ENCODE assay signal across 19 cellular contexts in the genomic region with DNA sequence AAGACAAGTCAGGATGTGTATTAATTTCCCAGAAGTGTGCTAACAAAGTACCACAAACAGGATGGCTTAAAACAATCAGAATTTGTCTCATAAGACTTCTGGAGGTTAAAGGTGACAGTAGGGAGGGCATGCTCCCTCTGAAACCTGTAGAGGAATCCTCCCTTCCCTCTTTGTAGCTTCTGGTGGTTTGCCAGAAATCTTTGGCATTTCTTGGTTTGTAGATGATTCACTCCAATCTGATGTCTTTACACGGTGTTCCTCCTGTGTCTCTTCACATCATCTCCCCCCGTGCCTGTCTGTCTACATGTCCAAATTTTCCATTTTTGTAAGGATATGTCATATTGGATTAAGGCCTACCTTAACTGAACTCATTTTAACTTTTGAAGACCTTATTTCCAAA.
DNase-seq lines count a peak whose midpoint lies in the region; ATAC-seq and TF ChIP-seq lines count a peak whose summit lies in the region.
"Had no signal": no experiment of that assay in that cellular context is flagged by ENCODE, and none has a peak within 500 bp of the region (broad histone marks: within the 10 kb centered on the region; RNA-seq: fewer than 3 reads in every experiment).

No MANE protein-coding gene starts in this region.

- H3K9ac ChIP-seq in GM23248: no peak overlapping the region
- H3K9ac ChIP-seq in trophoblast cell (ENCODE audit: low read length): no peak overlapping the region

- H4K20me1 ChIP-seq in GM23248 (ENCODE audit: insufficient read depth): no peaks in the 10 kb centered on the region

- H3K18ac ChIP-seq in trophoblast cell (ENCODE audit: low read length): no peak overlapping the region

- no peak for TF ChIP-seq CTCF in epithelial cell of esophagus (IDR thresholded peaks at IDR 0.05; ENCODE audit: insufficient read depth, low read depth, low read length, missing control alignments)
- TF ChIP-seq CTCF in WTC11 (IDR thresholded peaks at IDR 0.05): no peak
- TF ChIP-seq CTCF in lower lobe of right lung (IDR thresholded peaks at IDR 0.05): no peak

- H3K23ac ChIP-seq in trophoblast cell (ENCODE audit: low read length): no peak overlapping the region

- ATAC-seq in WTC11: no peak
- no peak for ATAC-seq in lower lobe of right lung
- ATAC-seq: gastrocnemius medialis; HCT116; stimulated activated naive CD8-positive, alpha-beta T cell treated with anti-CD3 and anti-CD28 coated beads, Interleukin-15, Interleukin-2, amounts not matched to agents 100 U/mL and 50 U/mL, for 24 hours had no signal

- no peaks in the 10 kb centered on the region for H3F3A ChIP-seq in GM23248 (ENCODE audit: insufficient read depth)

- H3K14ac ChIP-seq in trophoblast cell (ENCODE audit: low read length): no peak overlapping the region

- no peaks in the 10 kb centered on the region for H3K79me1 ChIP-seq in trophoblast cell (ENCODE audit: low read length)

- in situ Hi-C loops in GM23248 (cut with MboI) (no loop called here), G401 (cut with HindIII; ENCODE audit: low sequenced_read_pairs) (no loop called here)

- no peak overlapping the region for H4K8ac ChIP-seq in trophoblast cell (ENCODE audit: low read depth, low read length)

- H3K4me3 Mint-ChIP-seq in WTC11: no peak overlapping the region
- H3K4me3 Mint-ChIP-seq: T-helper 2 cell treated with Interferon-gamma antibody and Interleukin-4, amounts not matched to agents 5 μg/mL and 100 μg/mL, for 36 hours had no signal

- no peaks in the 10 kb centered on the region; the same call in 1 of the 2 replicates for H3K27me3 Mint-ChIP-seq in WTC11 (ENCODE audit: low read depth)

- H3K4ac ChIP-seq in trophoblast cell (ENCODE audit: low read depth, low read length): no peak overlapping the region

- intact Hi-C loops in lower lobe of right lung (cut with DNase I): no loop called here

- 46 to 60% methylated on average over 2 of the region's 2 CpGs for WGBS in GM23248 (ENCODE audit: low coverage in 1 of 2, low lambda C conversion rate in 2 of 2, missing lambda C conversion rate in 2 of 2), 2 experiments
- WGBS in trophoblast cell (ENCODE audit: extremely low coverage, insufficient coverage, insufficient read length): no CpG with 5 or more reads among the region's 2 CpGs

- no peak overlapping the region for H3K4me3 ChIP-seq in GM23248
- H3K4me3 ChIP-seq in epithelial cell of esophagus (ENCODE audit: low read length): no peak overlapping the region
- no peak overlapping the region for H3K4me3 ChIP-seq in trophoblast cell (ENCODE audit: low read depth, low read length)
- no peak overlapping the region for H3K4me3 ChIP-seq in lower lobe of right lung
- H3K4me3 ChIP-seq: gastrocnemius medialis, PC-9, thyroid gland had no signal

- H3K4me1 ChIP-seq in GM23248 (ENCODE audit: insufficient read depth): no peaks in the 10 kb centered on the region
- H3K4me1 ChIP-seq in trophoblast cell (ENCODE audit: control insufficient read depth in 1 of 2, insufficient read depth in 2 of 2, low read length in 2 of 2): peaks cover 0 to 4% of the 10 kb centered on the region in 2 experiments
- no peaks in the 10 kb centered on the region for H3K4me1 ChIP-seq in lower lobe of right lung
- H3K4me1 ChIP-seq: gastrocnemius medialis, thyroid gland had no signal

- H3K4me1 Mint-ChIP-seq in WTC11: peaks cover 7% of the 10 kb centered on the region

- H3K36me3 ChIP-seq in GM23248 (ENCODE audit: low read depth): no peaks in the 10 kb centered on the region
- no peaks in the 10 kb centered on the region for H3K36me3 ChIP-seq in trophoblast cell (ENCODE audit: control insufficient read depth in 1 of 2, insufficient read depth in 2 of 2, low read length in 2 of 2)
- H3K36me3 ChIP-seq in lower lobe of right lung: no peaks in the 10 kb centered on the region
- H3K36me3 ChIP-seq: gastrocnemius medialis, thyroid gland had no signal

- H4K91ac ChIP-seq in trophoblast cell (ENCODE audit: low read depth, low read length): no peak overlapping the region

- no peaks in the 10 kb centered on the region for H3K9me2 ChIP-seq in GM23248 (ENCODE audit: insufficient read depth)

- POLR2A ChIA-PET in WTC11 (lab: Charles Lee): no interaction called here

- H3K9me3 Mint-ChIP-seq in WTC11: peaks cover 5% of the 10 kb centered on the region; the same call in 1 of the 2 replicates
- H3K9me3 Mint-ChIP-seq: T-helper 2 cell treated with Interferon-gamma antibody and Interleukin-4, amounts not matched to agents 5 μg/mL and 100 μg/mL, for 36 hours had no signal

- H3K4me2 ChIP-seq in GM23248 (ENCODE audit: unreplicated experiment): no peak overlapping the region
- H3K4me2 ChIP-seq in trophoblast cell (ENCODE audit: low read length): no peak overlapping the region
- H3K4me2 ChIP-seq: PC-9 had no signal

- no peaks in the 10 kb centered on the region for H3K9me3 ChIP-seq in GM23248 (ENCODE audit: low read depth)
- H3K9me3 ChIP-seq in trophoblast cell (ENCODE audit: insufficient read depth, low read depth, low read length): no peaks in the 10 kb centered on the region
- H3K9me3 ChIP-seq in lower lobe of right lung: no peaks in the 10 kb centered on the region
- H3K9me3 ChIP-seq: gastrocnemius medialis, thyroid gland had no signal

- no peak overlapping the region for H3K27ac Mint-ChIP-seq in WTC11
- H3K27ac Mint-ChIP-seq: T-helper 2 cell treated with Interferon-gamma antibody and Interleukin-4, amounts not matched to agents 5 μg/mL and 100 μg/mL, for 36 hours had no signal

- no peak overlapping the region for H4K12ac ChIP-seq in trophoblast cell (ENCODE audit: low read depth, low read length)

- H3K27me3 ChIP-seq in GM23248 (replicated peaks; ENCODE audit: insufficient read depth): no peaks in the 10 kb centered on the region
- no peaks in the 10 kb centered on the region for H3K27me3 ChIP-seq in trophoblast cell (ENCODE audit: insufficient read depth, low read length)
- H3K27me3 ChIP-seq in lower lobe of right lung (ENCODE audit: low read depth): no peaks in the 10 kb centered on the region
- H3K27me3 ChIP-seq: gastrocnemius medialis, thyroid gland had no signal

- no peak overlapping the region for H2AK5ac ChIP-seq in trophoblast cell (ENCODE audit: low read length)

- H2AFZ ChIP-seq in GM23248: no peak overlapping the region
- no peak overlapping the region for H2AFZ ChIP-seq in trophoblast cell (ENCODE audit: insufficient read depth, low read length, poor library complexity)
- H2AFZ ChIP-seq: PC-9 had no signal

- CTCF ChIA-PET in WTC11 (lab: Charles Lee): no interaction called here

- no peak overlapping the region for H2BK120ac ChIP-seq in trophoblast cell (ENCODE audit: insufficient read depth, low read length, poor library complexity)

- H2BK12ac ChIP-seq in trophoblast cell (ENCODE audit: low read length): no peak overlapping the region

- peak; percentile 1 for DNase-seq in GM23248
- peak; percentile 71 for DNase-seq in NCI-H226
- DNase-seq in epithelial cell of esophagus (ENCODE audit: low read depth): peak; percentile 30
- DNase-seq in trophoblast cell: peak; percentile 51 to 70
- no peak for DNase-seq in WTC11 (ENCODE audit: low spot score)
- DNase-seq in G401 (ENCODE audit: low spot score): no peak
- no peak for DNase-seq in lower lobe of right lung
- DNase-seq: activated CD4-positive, alpha-beta T cell treated with anti-CD3 and anti-CD28 coated beads, Interleukin-2, amount 50 U/mL, for 4 hours; activated CD8-positive, alpha-beta memory T cell treated with anti-CD3 and anti-CD28 coated beads, Interleukin-2, amount 50 U/mL, for 48 hours; dermis blood vessel endothelial cell; gastrocnemius medialis; IMR-90; MM.1S; NCI-H2227 treated with DMSO at 0.1 percent for 48 hours; PC-9; stimulated activated naive CD8-positive, alpha-beta T cell treated with anti-CD3 and anti-CD28 coated beads, Interleukin-15, Interleukin-2, amounts not matched to agents 100 U/mL and 50 U/mL, for 24 hours; thyroid gland had no signal

- no peaks in the 10 kb centered on the region for H3K36me3 Mint-ChIP-seq in WTC11

- H2BK5ac ChIP-seq in trophoblast cell (ENCODE audit: low read depth, low read length, poor library complexity): no peak overlapping the region

- no peaks in the 10 kb centered on the region for H3K79me2 ChIP-seq in GM23248 (ENCODE audit: insufficient read depth)
- H3K79me2 ChIP-seq in trophoblast cell (ENCODE audit: control insufficient read depth, insufficient read depth, low read length, poor library complexity): no peaks in the 10 kb centered on the region

- no peak overlapping the region for H3K27ac ChIP-seq in GM23248
- no peak overlapping the region for H3K27ac ChIP-seq in trophoblast cell (ENCODE audit: low read depth, low read length)
- no peak overlapping the region for H3K27ac ChIP-seq in lower lobe of right lung
- H3K27ac ChIP-seq: gastrocnemius medialis, PC-9, thyroid gland had no signal

TF ChIP-seq in WTC11, 78 proteins besides CTCF, POLR2A, EP300 and RAD21:
- TF ChIP-seq KAT7 (CRISPR knock-in tag; IDR thresholded peaks at IDR 0.05; ENCODE audit: borderline replicate concordance): no peak
- no peak for TF ChIP-seq CBFB (CRISPR knock-in tag; IDR thresholded peaks at IDR 0.05; ENCODE audit: low read depth)
- no peak for TF ChIP-seq GTF2I (CRISPR knock-in tag; conservative IDR thresholded peaks at IDR 0.05)

Comparison
In these comparisons a context has a peak if more than half of its experiments do, and no peak if none do; other contexts are left out.
1. DNase-seq: peak in GM23248 (single experiment), NCI-H226 (single experiment), epithelial cell of esophagus (single experiment) and trophoblast cell (2 of 2); none in WTC11 (single experiment), G401 (single experiment) and lower lobe of right lung (single experiment).